Comparison of ENCODE assay signal across 12 cellular contexts in genomic region chr21:33384851-33385331, GRCh38. TPM values are rescaled to one million over a fixed set of nuclear protein-coding genes. Genes with fewer than 3 reads are reported as not detected.
A peak's percentile ranks its signal among the peaks of the same experiment; 100 is the strongest.
DNase-seq lines count a peak whose midpoint lies in the region; ATAC-seq and TF ChIP-seq lines count a peak whose summit lies in the region.
"Had no signal": no experiment of that assay in that cellular context is flagged by ENCODE, and none has a peak within 500 bp of the region (broad histone marks: within the 10 kb centered on the region; RNA-seq: fewer than 3 reads in every experiment).

No MANE protein-coding gene starts in this region.

- no peaks in the 10 kb centered on the region for H3K4me1 ChIP-seq in GM23338 (ENCODE audit: insufficient read depth)
- peaks cover 44% of the 10 kb centered on the region for H3K4me1 ChIP-seq in effector memory CD4-positive, alpha-beta T cell (ENCODE audit: control insufficient read depth, insufficient read depth, low read length, poor library complexity, severe bottlenecking)

- intact Hi-C loops in activated CD4-positive, alpha-beta T cell treated with anti-CD3 and anti-CD28 coated beads, Interleukin-2, amount 10 ng/mL, durations not matched to agents 24 days and 14 days (cut with micrococcal nuclease), result loop anchor here (5.0 kb wide), 3 partner anchors 128 to 453 kb away; partner anchors contain the start of genes CRYZL1 and ITSN1

- no peaks in the 10 kb centered on the region for H3F3A ChIP-seq in GM23338 (replicated peaks; ENCODE audit: low read depth)

- H3K4me3 ChIP-seq in GM23338, result no peak overlapping the region
- H3K4me3 ChIP-seq in effector memory CD4-positive, alpha-beta T cell (ENCODE audit: insufficient read depth, low read depth, low read length, poor library complexity, severe bottlenecking), result peak overlapping the region; percentile 22
- no peak overlapping the region for H3K4me3 ChIP-seq in MG63
- H3K4me3 ChIP-seq: SK-N-MC had no signal

- no peak overlapping the region for H3K27ac Mint-ChIP-seq in GM23338
- no peak overlapping the region for H3K27ac Mint-ChIP-seq in activated CD4-positive, alpha-beta T cell treated with anti-CD3 and anti-CD28 coated beads, Interleukin-2, amount 10 ng/mL, durations not matched to agents 24 days and 14 days
- no peak overlapping the region for H3K27ac Mint-ChIP-seq in stimulated activated effector memory CD8-positive, alpha-beta T cell treated with anti-CD3 and anti-CD28 coated beads, Interleukin-12 subunit alpha, Interleukin-12 subunit beta, amount 100 ng/mL, for 72 hours

- H3K36me3 ChIP-seq in GM23338 (ENCODE audit: insufficient read depth) (no peaks in the 10 kb centered on the region), MG63 (no peaks in the 10 kb centered on the region)
- no peaks in the 10 kb centered on the region for H3K36me3 ChIP-seq in effector memory CD4-positive, alpha-beta T cell (ENCODE audit: control insufficient read depth, insufficient read depth, low read length)

- H3K9me3 ChIP-seq in effector memory CD4-positive, alpha-beta T cell (ENCODE audit: control insufficient read depth, low read length), result no peaks in the 10 kb centered on the region
- H3K9me3 ChIP-seq in MG63, result no peaks in the 10 kb centered on the region

- ATAC-seq in GM23338, result no peak
- peak; percentile 69 for ATAC-seq in stimulated activated effector memory CD8-positive, alpha-beta T cell treated with anti-CD3 and anti-CD28 coated beads, Interleukin-12 subunit alpha, Interleukin-12 subunit beta, amount 100 ng/mL, for 72 hours
- ATAC-seq in HG03139 (IDR thresholded peaks at IDR 0.05; ENCODE audit: unreplicated experiment), result no peak

- H3K9me3 Mint-ChIP-seq in GM23338, result no peaks in the 10 kb centered on the region; the same call in 2 of the 3 replicates
- no peaks in the 10 kb centered on the region for H3K9me3 Mint-ChIP-seq in activated CD4-positive, alpha-beta T cell treated with anti-CD3 and anti-CD28 coated beads, Interleukin-2, amount 10 ng/mL, durations not matched to agents 24 days and 14 days
- no peaks in the 10 kb centered on the region for H3K9me3 Mint-ChIP-seq in stimulated activated effector memory CD8-positive, alpha-beta T cell treated with anti-CD3 and anti-CD28 coated beads, Interleukin-12 subunit alpha, Interleukin-12 subunit beta, amount 100 ng/mL, for 72 hours

- H3K4me3 Mint-ChIP-seq in GM23338, result no peak overlapping the region
- H3K4me3 Mint-ChIP-seq in activated CD4-positive, alpha-beta T cell treated with anti-CD3 and anti-CD28 coated beads, Interleukin-2, amount 10 ng/mL, durations not matched to agents 24 days and 14 days, result peak overlapping the region; percentile 53
- H3K4me3 Mint-ChIP-seq in stimulated activated effector memory CD8-positive, alpha-beta T cell treated with anti-CD3 and anti-CD28 coated beads, Interleukin-12 subunit alpha, Interleukin-12 subunit beta, amount 100 ng/mL, for 72 hours, result peak overlapping the region; percentile 52

- no peaks in the 10 kb centered on the region for H4K20me1 ChIP-seq in GM23338 (replicated peaks; ENCODE audit: insufficient read depth)

- no peaks in the 10 kb centered on the region for H3K36me3 Mint-ChIP-seq in GM23338 (ENCODE audit: low read depth)
- H3K36me3 Mint-ChIP-seq in activated CD4-positive, alpha-beta T cell treated with anti-CD3 and anti-CD28 coated beads, Interleukin-2, amount 10 ng/mL, durations not matched to agents 24 days and 14 days (ENCODE audit: low read depth), result no peaks in the 10 kb centered on the region
- peaks cover 6% of the 10 kb centered on the region for H3K36me3 Mint-ChIP-seq in stimulated activated effector memory CD8-positive, alpha-beta T cell treated with anti-CD3 and anti-CD28 coated beads, Interleukin-12 subunit alpha, Interleukin-12 subunit beta, amount 100 ng/mL, for 72 hours

- no peak overlapping the region for H3K4me2 ChIP-seq in GM23338

- DNase-seq in GM23338 (ENCODE audit: low spot score) (no peak), hypothalamus (lab: John Stamatoyannopoulos, UW) (no peak), MG63 (no peak)
- peak; percentile 82 for DNase-seq in activated CD4-positive, alpha-beta T cell treated with anti-CD3 and anti-CD28 coated beads, Interleukin-2, amount 10 ng/mL, durations not matched to agents 24 days and 14 days
- DNase-seq in effector memory CD4-positive, alpha-beta T cell, result peak in 2 of 3 donors; percentile 10 to 12
- peak in 1 of 2 donors; percentile 70 for DNase-seq in stimulated activated effector memory CD8-positive, alpha-beta T cell treated with anti-CD3 and anti-CD28 coated beads, Interleukin-12 subunit alpha, Interleukin-12 subunit beta, amount 100 ng/mL, for 72 hours (ENCODE audit: low spot score in 2 of 2)
- DNase-seq: activated CD8-positive, alpha-beta memory T cell treated with anti-CD3 and anti-CD28 coated beads, Interleukin-2, amount 50 U/mL, for 48 hours; KG1; mammary epithelial cell; NCI-H446 treated with DMSO at 0.1 percent for 48 hours had no signal

- no peaks in the 10 kb centered on the region for H3K79me2 ChIP-seq in GM23338 (replicated peaks; ENCODE audit: insufficient read depth)

- H3K27me3 ChIP-seq in GM23338 (ENCODE audit: insufficient read depth) (no peaks in the 10 kb centered on the region), MG63 (no peaks in the 10 kb centered on the region)
- no peaks in the 10 kb centered on the region for H3K27me3 ChIP-seq in effector memory CD4-positive, alpha-beta T cell (replicated peaks; ENCODE audit: control insufficient read depth, insufficient read depth, low read length, poor library complexity, severe bottlenecking)

- no peak overlapping the region for H3K27ac ChIP-seq in GM23338 (ENCODE audit: low read depth)
- H3K27ac ChIP-seq in effector memory CD4-positive, alpha-beta T cell (ENCODE audit: insufficient read depth, low read length, poor library complexity, severe bottlenecking), result peak overlapping the region; percentile 38
- H3K27ac ChIP-seq: SK-N-MC had no signal

- peaks cover 5% of the 10 kb centered on the region; the same call in 2 of the 3 replicates for H3K4me1 Mint-ChIP-seq in GM23338
- H3K4me1 Mint-ChIP-seq in activated CD4-positive, alpha-beta T cell treated with anti-CD3 and anti-CD28 coated beads, Interleukin-2, amount 10 ng/mL, durations not matched to agents 24 days and 14 days, result peaks cover 52% of the 10 kb centered on the region
- H3K4me1 Mint-ChIP-seq in stimulated activated effector memory CD8-positive, alpha-beta T cell treated with anti-CD3 and anti-CD28 coated beads, Interleukin-12 subunit alpha, Interleukin-12 subunit beta, amount 100 ng/mL, for 72 hours, result peaks cover 56% of the 10 kb centered on the region

- H3K27me3 Mint-ChIP-seq in GM23338 (ENCODE audit: insufficient read depth, low read depth, poor library complexity), result peaks cover 2% of the 10 kb centered on the region
- peaks cover 42% of the 10 kb centered on the region for H3K27me3 Mint-ChIP-seq in activated CD4-positive, alpha-beta T cell treated with anti-CD3 and anti-CD28 coated beads, Interleukin-2, amount 10 ng/mL, durations not matched to agents 24 days and 14 days

- no peak for TF ChIP-seq CTCF in GM23338 (conservative IDR thresholded peaks at IDR 0.05; ENCODE audit: low read depth in 2 of 2)

- H2AFZ ChIP-seq in GM23338, result peak overlapping the region; percentile 69

- no peaks in the 10 kb centered on the region for H3K9me2 ChIP-seq in GM23338 (ENCODE audit: insufficient read depth)

TF ChIP-seq in GM23338, 12 proteins besides CTCF, POLR2A, EP300 and RAD21 (continues in another document):
- TF ChIP-seq JUNB (IDR thresholded peaks at IDR 0.05; ENCODE audit: unreplicated experiment), result no peak
- no peak for TF ChIP-seq POLR2AphosphoS5 (IDR thresholded peaks at IDR 0.05; ENCODE audit: low read depth)
- TF ChIP-seq STAT1 (IDR thresholded peaks at IDR 0.05; ENCODE audit: unreplicated experiment), result no peak

RNA-seq across cellular contexts. Expression of gene IFNGR2, which starts 18.3 kb away (rescaled TPM):
- 21.9 and 25.0 TPM in 2 replicates for total RNA-seq in GM23338 (2014; rRNA removed; shearing (Covaris generic))
- 29.4 and 29.9 TPM in 2 replicates for polyA plus RNA-seq in GM23338 (2016; fragmentation: Nextera tagmentation; extraction: Ambion mirVana)
- 8.5 and 9.9 TPM in 2 replicates for total RNA-seq in activated CD4-positive, alpha-beta T cell treated with anti-CD3 and anti-CD28 coated beads, Interleukin-2, amount 10 ng/mL, durations not matched to agents 24 days and 14 days
- 63.6 and 66.8 TPM in 2 replicates for total RNA-seq in MG63 (2014; rRNA removed; shearing (Covaris generic); ENCODE audit: low replicate concordance)

Comparison
In these comparisons a context has a peak if more than half of its experiments do, and no peak if none do; other contexts are left out.
1. DNase-seq: peak in activated CD4-positive, alpha-beta T cell treated with anti-CD3 and anti-CD28 coated beads, Interleukin-2, amount 10 ng/mL, durations not matched to agents 24 days and 14 days (single experiment) and effector memory CD4-positive, alpha-beta T cell (2 of 3); none in GM23338 (single experiment), hypothalamus (0 of 51) and MG63 (single experiment).